ENCODE assay signal across 8 cellular contexts in genomic region chr19:58009666-58010301, GRCh38.
A peak's percentile ranks its signal among the peaks of the same experiment; 100 is the strongest.
DNase-seq lines count a peak whose midpoint lies in the region; ATAC-seq and TF ChIP-seq lines count a peak whose summit lies in the region.

No MANE protein-coding gene starts in this region.

- ATAC-seq in GM19438 (IDR thresholded peaks at IDR 0.05; ENCODE audit: low read depth, unreplicated experiment) (peak; percentile 72), HG02763 (IDR thresholded peaks at IDR 0.05; ENCODE audit: unreplicated experiment) (no peak)

- peak; percentile 40 for TF ChIP-seq POLR2A in erythroblast (IDR thresholded peaks at IDR 0.05; ENCODE audit: low read length)

- DNase-seq in AG04449 (ENCODE audit: low read depth, low spot score) (no peak), NCI-H226 (peak; percentile 82), activated T-cell treated with anti-CD3 and anti-CD28 coated beads for 24 hours (ENCODE audit: low read depth) (peak; percentile 32), erythroblast (lab: John Stamatoyannopoulos, UW) (peak; percentile 86 to 90), midbrain (lab: John Stamatoyannopoulos, UW) (peak; percentile 90)
- peak; percentile 41 to 43 for DNase-seq in stimulated activated CD8-positive, alpha-beta memory T cell treated with anti-CD3 and anti-CD28 coated beads, Interleukin-7, amount 100 ng/mL, for 48 hours (ENCODE audit: extremely low read depth in 1 of 2, low read depth in 1 of 2)

- POLR2A ChIA-PET in AG04449 (lab: Yijun Ruan, JAX) = no interaction called here

- CTCF ChIA-PET in AG04449 (lab: Yijun Ruan, JAX) = no interaction called here

- TF ChIP-seq CTCF in AG04449 (IDR thresholded peaks at IDR 0.05; ENCODE audit: insufficient read depth, low read length, missing control alignments) = no peak

- peak overlapping the region; percentile 54 for H3K4me3 ChIP-seq in AG04449 (ENCODE audit: low read depth, low read length)
